ENCODE assay signal across 11 cellular contexts in genomic region chr12:113467514-113468364, GRCh38. TPM values are rescaled to one million over a fixed set of nuclear protein-coding genes. Genes with fewer than 3 reads are reported as not detected.
DNase-seq lines count a peak whose midpoint lies in the region; ATAC-seq and TF ChIP-seq lines count a peak whose summit lies in the region.
"Had no signal": no experiment of that assay in that cellular context is flagged by ENCODE, and none has a peak within 500 bp of the region (broad histone marks: within the 10 kb centered on the region; RNA-seq: fewer than 3 reads in every experiment).

No MANE protein-coding gene starts in this region.

- no peaks in the 10 kb centered on the region for H3K79me1 ChIP-seq in H9 (ENCODE audit: insufficient read depth, low read depth, low read length, poor library complexity, severe bottlenecking)

- peak overlapping the region; percentile 32 for H3K4me2 ChIP-seq in H9 (ENCODE audit: insufficient read depth, insufficient read length, low read length)

- H3K27ac ChIP-seq in ACC112 (ENCODE audit: low read depth, low read length) (no peak overlapping the region), H9 (ENCODE audit: insufficient read length, low read depth, low read length) (no peak overlapping the region), colonic mucosa (no peak overlapping the region)

- H4K20me1 ChIP-seq in H9 (ENCODE audit: control insufficient read depth, insufficient read depth, insufficient read length): no peaks in the 10 kb centered on the region

- no peak overlapping the region for H3T11ph ChIP-seq in H9 (ENCODE audit: low read length)

- H3K27ac Mint-ChIP-seq in H9: no peak overlapping the region
- no peak overlapping the region for H3K27ac Mint-ChIP-seq in activated T-helper 2 cell treated with anti-CD3 and anti-CD28 coated beads, Interferon-gamma antibody, Interleukin-2, Interleukin-4, amounts not matched to agents 10 μg/mL and 5 μg/mL and 100 μg/mL, durations not matched to agents 14 hours and 24 hours and 36 hours

- H3K4me3 Mint-ChIP-seq in H9: peak overlapping the region; percentile 51 to 79
- H3K4me3 Mint-ChIP-seq in activated T-helper 2 cell treated with anti-CD3 and anti-CD28 coated beads, Interferon-gamma antibody, Interleukin-2, Interleukin-4, amounts not matched to agents 10 μg/mL and 5 μg/mL and 100 μg/mL, durations not matched to agents 14 hours and 24 hours and 36 hours (ENCODE audit: low read depth): no peak overlapping the region

- ATAC-seq in mucosa of descending colon (peak; percentile 53), HG02678 (IDR thresholded peaks at IDR 0.05; ENCODE audit: unreplicated experiment) (no peak)

- H2BK15ac ChIP-seq in H9 (ENCODE audit: low read depth, low read length): no peak overlapping the region

- no CpG with 5 or more reads among the region's 78 CpGs for WGBS in H9 (ENCODE audit: extremely low coverage, insufficient read length, low lambda C conversion rate)

- peaks cover 0 to 2% of the 10 kb centered on the region in 2 experiments; a peak in 2 of 5 replicates for H3K9me3 Mint-ChIP-seq in H9
- H3K9me3 Mint-ChIP-seq in activated T-helper 2 cell treated with anti-CD3 and anti-CD28 coated beads, Interferon-gamma antibody, Interleukin-2, Interleukin-4, amounts not matched to agents 10 μg/mL and 5 μg/mL and 100 μg/mL, durations not matched to agents 14 hours and 24 hours and 36 hours: no peaks in the 10 kb centered on the region

- peaks cover 6% of the 10 kb centered on the region for H3K4me1 ChIP-seq in ACC112 (ENCODE audit: control insufficient read depth, insufficient read depth, low read length, unreplicated experiment)
- H3K4me1 ChIP-seq in H9 (ENCODE audit: insufficient read depth, low read length): no peaks in the 10 kb centered on the region; the same call in 1 of the 2 replicates
- H3K4me1 ChIP-seq in colonic mucosa: no peaks in the 10 kb centered on the region
- H3K4me1 ChIP-seq in mucosa of descending colon (ENCODE audit: low read depth): peaks cover 20% of the 10 kb centered on the region

- no peak overlapping the region for H2BK120ac ChIP-seq in H9 (ENCODE audit: low read depth, low read length, poor library complexity, severe bottlenecking)

- H4K8ac ChIP-seq in H9 (replicated peaks; ENCODE audit: insufficient read length, low read depth, low read length): no peak overlapping the region

- no peak overlapping the region for H3K18ac ChIP-seq in H9 (ENCODE audit: insufficient read length, low read depth, low read length)

- intact Hi-C loops in colonic mucosa (cut with DNase I) (no loop called here), mucosa of descending colon (cut with DNase I, micrococcal nuclease) (no loop called here)
- intact Hi-C loops in activated T-helper 2 cell treated with anti-CD3 and anti-CD28 coated beads, Interferon-gamma antibody, Interleukin-2, Interleukin-4, amounts not matched to agents 10 μg/mL and 5 μg/mL and 100 μg/mL, durations not matched to agents 14 hours and 24 hours and 36 hours (cut with micrococcal nuclease): loop anchor here (2.0 kb wide), 2 partner anchors 933 to 977 kb away; no protein-coding TSS in a partner anchor

- no peak overlapping the region for H3K4ac ChIP-seq in H9 (ENCODE audit: low read depth, low read length)

- H2BK5ac ChIP-seq in H9 (ENCODE audit: insufficient read length, low read length): no peak overlapping the region

- H3K4me1 Mint-ChIP-seq in H9: peaks cover 55 to 68% of the 10 kb centered on the region in 2 experiments
- peaks cover 6% of the 10 kb centered on the region for H3K4me1 Mint-ChIP-seq in activated T-helper 2 cell treated with anti-CD3 and anti-CD28 coated beads, Interferon-gamma antibody, Interleukin-2, Interleukin-4, amounts not matched to agents 10 μg/mL and 5 μg/mL and 100 μg/mL, durations not matched to agents 14 hours and 24 hours and 36 hours (ENCODE audit: low read depth)

- peaks cover 99% of the 10 kb centered on the region for H3K27me3 Mint-ChIP-seq in H9 (ENCODE audit: low read depth)
- peaks cover 69% of the 10 kb centered on the region for H3K27me3 Mint-ChIP-seq in activated T-helper 2 cell treated with anti-CD3 and anti-CD28 coated beads, Interferon-gamma antibody, Interleukin-2, Interleukin-4, amounts not matched to agents 10 μg/mL and 5 μg/mL and 100 μg/mL, durations not matched to agents 14 hours and 24 hours and 36 hours (ENCODE audit: low read depth)

- H2AFZ ChIP-seq in ACC112 (ENCODE audit: low read length, unreplicated experiment): no peak overlapping the region
- H2AFZ ChIP-seq in H9 (ENCODE audit: low read length): no peak overlapping the region

- H2BK20ac ChIP-seq in H9 (ENCODE audit: low read depth, low read length, poor library complexity, severe bottlenecking): no peak overlapping the region

- no peaks in the 10 kb centered on the region for H3K36me3 ChIP-seq in ACC112 (ENCODE audit: insufficient read depth, low read length)
- H3K36me3 ChIP-seq in colonic mucosa: no peaks in the 10 kb centered on the region
- H3K36me3 ChIP-seq in mucosa of descending colon (ENCODE audit: low read depth): no peaks in the 10 kb centered on the region

- H4K5ac ChIP-seq in H9 (ENCODE audit: insufficient read length, low read depth, low read length): no peak overlapping the region

- no peak overlapping the region for H2BK12ac ChIP-seq in H9 (ENCODE audit: insufficient read length, low read depth, low read length)

- no peak overlapping the region for H3K9ac ChIP-seq in H9 (ENCODE audit: extremely low read depth, insufficient read length, low read length)
- H3K9ac ChIP-seq in colonic mucosa (ENCODE audit: low read depth in 2 of 2, low read length in 2 of 2): no peak overlapping the region

- no peak overlapping the region for H3K56ac ChIP-seq in H9 (ENCODE audit: insufficient read length, low read depth, low read length)

- peaks cover 23% of the 10 kb centered on the region for H3K23me2 ChIP-seq in H9 (ENCODE audit: insufficient read length, low read depth, low read length, poor library complexity, severe bottlenecking)

- DNase-seq in H9 (peak; percentile 59), colonic mucosa (no peak), mucosa of descending colon (no peak), dedifferentiated amniotic fluid mesenchymal stem cell (ENCODE audit: extremely low spot score) (no peak), T-helper 2 cell (no peak)
- DNase-seq in activated T-helper 2 cell treated with anti-CD3 and anti-CD28 coated beads, Interferon-gamma antibody, Interleukin-2, Interleukin-4, amounts not matched to agents 10 μg/mL and 5 μg/mL and 100 μg/mL, durations not matched to agents 14 hours and 24 hours and 36 hours (ENCODE audit: low spot score): no peak
- DNase-seq: activated CD4-positive, alpha-beta T cell treated with anti-CD3 and anti-CD28 coated beads, Interleukin-2, amount 50 U/mL, for 4 hours; head of caudate nucleus had no signal

- no peak overlapping the region for H3K23ac ChIP-seq in H9 (ENCODE audit: insufficient read length, low read depth, low read length)

- H3K79me2 ChIP-seq in ACC112 (ENCODE audit: control insufficient read depth, insufficient read depth, low read length, unreplicated experiment): no peaks in the 10 kb centered on the region
- H3K79me2 ChIP-seq in H9 (ENCODE audit: insufficient read depth, low read length): no peaks in the 10 kb centered on the region

- H3K14ac ChIP-seq in H9 (ENCODE audit: insufficient read depth, low read length): no peak overlapping the region

- TF ChIP-seq CTCF in H9 (conservative IDR thresholded peaks at IDR 0.05) (no peak), colonic mucosa (IDR thresholded peaks at IDR 0.05) (no peak), mucosa of descending colon (IDR thresholded peaks at IDR 0.05) (no peak)

- H4K91ac ChIP-seq in H9 (ENCODE audit: insufficient read length, low read depth, low read length): no peak overlapping the region

- no peaks in the 10 kb centered on the region for H3K9me3 ChIP-seq in H9 (ENCODE audit: control insufficient read depth, low read depth, low read length)
- H3K9me3 ChIP-seq in colonic mucosa: no peaks in the 10 kb centered on the region
- no peaks in the 10 kb centered on the region for H3K9me3 ChIP-seq in mucosa of descending colon

- H3K27me3 ChIP-seq in ACC112 (ENCODE audit: insufficient read depth, low read length) (peaks cover 100% of the 10 kb centered on the region), H9 (ENCODE audit: insufficient read depth, low read length) (peaks cover 97% of the 10 kb centered on the region), colonic mucosa (peaks cover 100% of the 10 kb centered on the region)

- peaks cover 0 to 30% (median 2%) of the 10 kb centered on the region in 3 experiments; a peak in 5 of 7 replicates for H3K36me3 Mint-ChIP-seq in H9 (ENCODE audit: insufficient read depth in 1 of 3, low read depth in 3 of 3)
- H3K36me3 Mint-ChIP-seq in activated T-helper 2 cell treated with anti-CD3 and anti-CD28 coated beads, Interferon-gamma antibody, Interleukin-2, Interleukin-4, amounts not matched to agents 10 μg/mL and 5 μg/mL and 100 μg/mL, durations not matched to agents 14 hours and 24 hours and 36 hours (ENCODE audit: low read depth): no peaks in the 10 kb centered on the region

- no peak overlapping the region for H2AK5ac ChIP-seq in H9 (ENCODE audit: insufficient read length, low read length)

- peak overlapping the region; percentile 3 for H3K4me3 ChIP-seq in ACC112 (ENCODE audit: low read depth, low read length)
- H3K4me3 ChIP-seq in colonic mucosa: peak overlapping the region; percentile 29
- no peak overlapping the region for H3K4me3 ChIP-seq in mucosa of descending colon

RNA-seq across cellular contexts. Expression of gene LHX5, which starts 3.9 kb away (rescaled TPM):
- total RNA-seq in H9 (2021) (1.9 and 2.1 TPM in 2 replicates), colonic mucosa (not detected), mucosa of descending colon (not detected)
- not detected in 2 replicates for total RNA-seq in activated T-helper 2 cell treated with anti-CD3 and anti-CD28 coated beads, Interferon-gamma antibody, Interleukin-2, Interleukin-4, amounts not matched to agents 10 μg/mL and 5 μg/mL and 100 μg/mL, durations not matched to agents 14 hours and 24 hours and 36 hours
- total RNA-seq: G401 had no signal

RNA-seq across cellular contexts. Expression of gene SDSL, which starts 45.6 kb away (rescaled TPM):
- total RNA-seq in H9 (2021): 0.46 and 1.1 TPM in 2 replicates
- total RNA-seq in colonic mucosa: 10 to 100 TPM; 14.2 to 35.2 TPM
- 10 to 100 TPM in 2 of 3 donors, 1 to 10 TPM in 1; 9.4 to 24.0 (median 15.7) TPM for total RNA-seq in mucosa of descending colon
- total RNA-seq in activated T-helper 2 cell treated with anti-CD3 and anti-CD28 coated beads, Interferon-gamma antibody, Interleukin-2, Interleukin-4, amounts not matched to agents 10 μg/mL and 5 μg/mL and 100 μg/mL, durations not matched to agents 14 hours and 24 hours and 36 hours: 0.46 and 0.67 TPM in 2 replicates
